ENCODE assay signal across 26 cellular contexts in the genomic region with DNA sequence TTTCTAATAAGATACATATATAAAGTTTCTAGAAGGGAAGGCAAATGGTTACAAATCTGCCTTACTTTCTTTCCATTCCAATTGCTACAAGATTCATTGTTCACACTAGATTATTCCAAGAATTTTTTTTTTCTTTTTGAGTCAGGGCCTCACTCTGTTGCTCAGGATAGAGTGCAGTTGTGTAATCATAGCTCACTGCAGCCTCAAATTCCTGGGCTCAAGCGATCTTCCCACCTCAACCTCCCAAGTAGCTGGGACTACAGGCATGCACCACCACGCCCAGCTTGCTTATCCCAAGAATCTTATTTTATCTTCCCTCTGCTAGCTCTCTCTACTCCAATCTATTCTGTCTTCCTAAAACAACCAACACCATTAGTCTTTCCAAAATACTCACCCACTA.
"Had no signal": no experiment of that assay in that cellular context is flagged by ENCODE, and none has a peak within 500 bp of the region (broad histone marks: within the 10 kb centered on the region; RNA-seq: fewer than 3 reads in every experiment).

No MANE protein-coding gene starts in this region.

- H3K4me3 ChIP-seq: heart left ventricle, thyroid gland had no signal

- FAIRE-seq: endothelial cell of umbilical vein, TTC549 had no signal

- H3K9me3 Mint-ChIP-seq: activated naive CD4-positive, alpha-beta T cell treated with anti-CD3 and anti-CD28 coated beads for 36 hours; stimulated activated naive CD8-positive, alpha-beta T cell treated with anti-CD3 and anti-CD28 coated beads, Interleukin-15, Interleukin-2, amounts not matched to agents 100 ng/mL and 50 ng/mL, for 24 hours had no signal

- H3K27ac Mint-ChIP-seq: activated naive CD4-positive, alpha-beta T cell treated with anti-CD3 and anti-CD28 coated beads for 36 hours; activated naive CD8-positive, alpha-beta T cell treated with anti-CD3 and anti-CD28 coated beads, Interleukin-2, amount 10 ng/mL, durations not matched to agents 7 days and 5 days; brain; memory B cell; stimulated activated naive CD8-positive, alpha-beta T cell treated with anti-CD3 and anti-CD28 coated beads, Interleukin-15, Interleukin-2, amounts not matched to agents 100 ng/mL and 50 ng/mL, for 24 hours had no signal

- DNase-seq: activated CD4-positive, alpha-beta T cell treated with anti-CD3 and anti-CD28 coated beads, Interleukin-2, amount 50 U/mL, for 4 hours; activated CD8-positive, alpha-beta memory T cell treated with anti-CD3 and anti-CD28 coated beads, Interleukin-2, amount 50 U/mL, for 48 hours; activated effector memory CD4-positive, alpha-beta T cell treated with Interleukin-2 at 50 U/mL for 16 hours; activated naive CD4-positive, alpha-beta T cell treated with anti-CD3 and anti-CD28 coated beads for 36 hours; activated naive CD8-positive, alpha-beta T cell treated with anti-CD3 and anti-CD28 coated beads, Interleukin-2, amount 10 ng/mL, durations not matched to agents 7 days and 5 days; activated T-cell treated with anti-CD3 and anti-CD28 coated beads, Interleukin-2, amount 50 U/mL, for 48 hours; dermis blood vessel endothelial cell; effector memory CD4-positive, alpha-beta T cell; heart left ventricle; islet precursor cell; left cardiac atrium; naive B cell; occipital lobe; SK-N-SH; stimulated activated CD4-positive, alpha-beta T cell treated with anti-CD3 and anti-CD28 coated beads, Interleukin-12 subunit alpha, Interleukin-12 subunit beta, amount 100 ng/mL, for 4 hours; stimulated activated CD4-positive, alpha-beta T cell treated with anti-CD3 and anti-CD28 coated beads, Interleukin-4, amount 100 ng/mL, for 4 hours; substantia nigra; thyroid gland; WERI-Rb-1 had no signal

- H3K4me1 Mint-ChIP-seq: activated naive CD8-positive, alpha-beta T cell treated with anti-CD3 and anti-CD28 coated beads, Interleukin-2, amount 10 ng/mL, durations not matched to agents 7 days and 5 days; memory B cell; naive B cell had no signal

- H3K9me3 ChIP-seq: heart left ventricle, SK-N-SH, thyroid gland had no signal

- H3K4me2 ChIP-seq: SK-N-SH had no signal

- H3K27ac ChIP-seq: heart left ventricle, thyroid gland, WERI-Rb-1 had no signal

- H3K27me3 ChIP-seq: heart left ventricle, thyroid gland had no signal

- ATAC-seq: esophagus mucosa, heart left ventricle, left cardiac atrium had no signal

- H3K4me1 ChIP-seq: thyroid gland had no signal

- H3K9ac ChIP-seq: SK-N-SH had no signal

- H3K27me3 Mint-ChIP-seq: activated naive CD8-positive, alpha-beta T cell treated with anti-CD3 and anti-CD28 coated beads, Interleukin-2, amount 10 ng/mL, durations not matched to agents 7 days and 5 days; brain; memory B cell; naive B cell; stimulated activated naive CD8-positive, alpha-beta T cell treated with anti-CD3 and anti-CD28 coated beads, Interleukin-15, Interleukin-2, amounts not matched to agents 100 ng/mL and 50 ng/mL, for 24 hours had no signal

- H3K4me3 Mint-ChIP-seq: activated naive CD4-positive, alpha-beta T cell treated with anti-CD3 and anti-CD28 coated beads for 36 hours; activated naive CD8-positive, alpha-beta T cell treated with anti-CD3 and anti-CD28 coated beads, Interleukin-2, amount 10 ng/mL, durations not matched to agents 7 days and 5 days; brain; memory B cell; naive B cell; neural crest cell; stimulated activated naive CD8-positive, alpha-beta T cell treated with anti-CD3 and anti-CD28 coated beads, Interleukin-15, Interleukin-2, amounts not matched to agents 100 ng/mL and 50 ng/mL, for 24 hours had no signal
